Comparison of ENCODE assay signal across 26 cellular contexts in genomic region chr22:23156286-23156685, GRCh38. TPM values are rescaled to one million over a fixed set of nuclear protein-coding genes. Genes with fewer than 3 reads are reported as not detected.
A peak's percentile ranks its signal among the peaks of the same experiment; 100 is the strongest.
DNase-seq lines count a peak whose midpoint lies in the region; ATAC-seq and TF ChIP-seq lines count a peak whose summit lies in the region.
"Had no signal": no experiment of that assay in that cellular context is flagged by ENCODE, and none has a peak within 500 bp of the region (broad histone marks: within the 10 kb centered on the region; RNA-seq: fewer than 3 reads in every experiment).

No MANE protein-coding gene starts in this region.

- H3K27ac Mint-ChIP-seq in WTC11 = no peak overlapping the region
- no peak overlapping the region for H3K27ac Mint-ChIP-seq in mesothelial cell of epicardium
- H3K27ac Mint-ChIP-seq: T-cell had no signal

- H3K9me3 ChIP-seq in gastrocnemius medialis = no peaks in the 10 kb centered on the region
- H3K9me3 ChIP-seq: body of pancreas, prostate gland, SJCRH30, tibial artery had no signal

- intact Hi-C loops in gastrocnemius medialis (cut with DNase I; ENCODE audit: low total_unique reads) = no loop called here

- no peak for DNase-seq in BJ (ENCODE audit: low read depth)
- peak; percentile 50 for DNase-seq in WTC11 (ENCODE audit: low spot score)
- no peak for DNase-seq in kidney epithelial cell (ENCODE audit: low read depth)
- DNase-seq in gastrocnemius medialis = no peak
- DNase-seq in hippocampal formation (lab: John Stamatoyannopoulos, UW) = no peak
- no peak for DNase-seq in mesothelial cell of epicardium (ENCODE audit: low spot score in 2 of 2, unreplicated experiment in 2 of 2)
- DNase-seq: activated naive CD4-positive, alpha-beta T cell; activated T-cell treated with anti-CD3 and anti-CD28 coated beads, Interleukin-2, amount 50 U/mL, for 4 hours; body of pancreas; effector CD8-positive, alpha-beta T cell; foreskin fibroblast; GM23248; NCI-H1105 treated with DMSO at 0.1 percent for 48 hours; NCI-H2029 treated with DMSO at 0.1 percent for 48 hours; NCI-H446; SJCRH30; stimulated activated naive CD8-positive, alpha-beta T cell treated with anti-CD3 and anti-CD28 coated beads, Interleukin-15, amount 100 ng/mL, for 72 hours; T-cell; tibial artery had no signal

- H3K27ac ChIP-seq in KMS-11 = peak overlapping the region; percentile 78
- H3K27ac ChIP-seq in gastrocnemius medialis = no peak overlapping the region
- H3K27ac ChIP-seq: body of pancreas, GM23248, neural progenitor cell, prostate gland, SJCRH30, tibial artery had no signal

- ATAC-seq in WTC11 (peak; percentile 50), gastrocnemius medialis (no peak), HG03378 (IDR thresholded peaks at IDR 0.05; ENCODE audit: unreplicated experiment) (no peak)
- ATAC-seq: activated T-cell treated with anti-CD3 and anti-CD28 coated beads, Interleukin-2, amount 50 U/mL, for 4 hours; body of pancreas; Panc1; stimulated activated naive CD8-positive, alpha-beta T cell treated with anti-CD3 and anti-CD28 coated beads, Interleukin-15, amount 100 ng/mL, for 72 hours; T-cell had no signal

- H3K9me3 Mint-ChIP-seq in WTC11 = no peaks in the 10 kb centered on the region
- no peaks in the 10 kb centered on the region for H3K9me3 Mint-ChIP-seq in mesothelial cell of epicardium
- H3K9me3 Mint-ChIP-seq: activated T-cell treated with anti-CD3 and anti-CD28 coated beads, Interleukin-2, amount 50 U/mL, for 4 hours; neural progenitor cell; stimulated activated naive CD8-positive, alpha-beta T cell treated with anti-CD3 and anti-CD28 coated beads, Interleukin-15, amount 100 ng/mL, for 72 hours; T-cell had no signal

- H3K36me3 Mint-ChIP-seq in WTC11 (no peaks in the 10 kb centered on the region), mesothelial cell of epicardium (peaks cover 5% of the 10 kb centered on the region)
- H3K36me3 Mint-ChIP-seq: T-cell had no signal

- H4K20me1 ChIP-seq in KMS-11 (ENCODE audit: insufficient read depth) = no peaks in the 10 kb centered on the region

- no peak for TF ChIP-seq POLR2A in gastrocnemius medialis (IDR thresholded peaks at IDR 0.05)

- H3K4me1 Mint-ChIP-seq in WTC11 (peaks cover 25% of the 10 kb centered on the region), mesothelial cell of epicardium (peaks cover 2% of the 10 kb centered on the region)

- peak overlapping the region; percentile 70; the same call in 1 of the 2 replicates for H3K9ac ChIP-seq in KMS-11
- H3K9ac ChIP-seq: GM23248, neural progenitor cell had no signal

- no peak overlapping the region for H3K4me3 ChIP-seq in BJ (ENCODE audit: low read depth, low read length)
- H3K4me3 ChIP-seq in KMS-11 (IDR thresholded peaks at IDR 0.05; ENCODE audit: insufficient read depth, low read depth, low read length) = no peak overlapping the region
- H3K4me3 ChIP-seq in kidney epithelial cell (ENCODE audit: low read depth, low read length) = no peak overlapping the region
- no peak overlapping the region for H3K4me3 ChIP-seq in gastrocnemius medialis
- H3K4me3 ChIP-seq: body of pancreas, GM23248, lung, neural progenitor cell, prostate gland, SJCRH30, tibial artery had no signal

- POLR2A ChIA-PET in BJ (lab: Charles Lee) = no interaction called here
- POLR2A ChIA-PET in WTC11 (lab: Charles Lee) = interaction anchor here (1.1 kb wide), 2 partner anchors 11 to 87 kb away, joined by 3 to 4 read pairs; partner anchors contain the start of gene RAB36

- CTCF ChIA-PET in BJ (lab: Yijun Ruan, JAX) = interaction anchor here (0.6 to 1.6 kb wide), 5 partner anchors 9 to 230 kb away, joined by 3 to 8 read pairs (median 3); no protein-coding TSS in a partner anchor
- CTCF ChIA-PET in WTC11 (lab: Charles Lee) = interaction anchor here (0.6 to 5.7 kb wide), 41 partner anchors 10 to 229 kb away, joined by 3 to 72 read pairs (median 5); partner anchors contain the start of genes BCR, RAB36 and RSPH14

- H2AFZ ChIP-seq in KMS-11 (ENCODE audit: low read depth) = peak overlapping the region; percentile 70; the same call in 1 of the 2 replicates
- H2AFZ ChIP-seq: GM23248 had no signal

- H3K79me2 ChIP-seq in KMS-11 (ENCODE audit: insufficient read depth, low read depth) = no peaks in the 10 kb centered on the region; the same call in 1 of the 2 replicates

- H3K4me2 ChIP-seq in KMS-11 = peak overlapping the region; percentile 87

- H3K27me3 Mint-ChIP-seq in WTC11 (ENCODE audit: low read depth) (no peaks in the 10 kb centered on the region; the same call in 1 of the 2 replicates), mesothelial cell of epicardium (ENCODE audit: low read depth) (no peaks in the 10 kb centered on the region)
- H3K27me3 Mint-ChIP-seq: stimulated activated naive CD8-positive, alpha-beta T cell treated with anti-CD3 and anti-CD28 coated beads, Interleukin-15, amount 100 ng/mL, for 72 hours; T-cell had no signal

- TF ChIP-seq CTCF in BJ (IDR thresholded peaks at IDR 0.05; ENCODE audit: insufficient read depth, low read depth, low read length) = peak; percentile 9; the same call in 1 of the 2 replicates
- TF ChIP-seq CTCF in KMS-11 (conservative IDR thresholded peaks at IDR 0.05; ENCODE audit: low read depth, low read length) = no peak
- TF ChIP-seq CTCF in WTC11 (IDR thresholded peaks at IDR 0.05) = no peak
- TF ChIP-seq CTCF in kidney epithelial cell (IDR thresholded peaks at IDR 0.05; ENCODE audit: insufficient read depth, low read length, poor library complexity, severe bottlenecking) = peak; percentile 7
- no peak for TF ChIP-seq CTCF in gastrocnemius medialis (IDR thresholded peaks at IDR 0.05 in 4 of 5, conservative IDR thresholded peaks at IDR 0.05 in 1 of 5)
- TF ChIP-seq CTCF in mesothelial cell of epicardium (IDR thresholded peaks at IDR 0.05; ENCODE audit: unreplicated experiment) = no peak

- H3K27me3 ChIP-seq in BJ (ENCODE audit: control insufficient read depth, insufficient read depth, low read length) (no peaks in the 10 kb centered on the region), KMS-11 (ENCODE audit: insufficient read depth, low read depth) (no peaks in the 10 kb centered on the region), kidney epithelial cell (ENCODE audit: control insufficient read depth, insufficient read depth, low read length) (no peaks in the 10 kb centered on the region), gastrocnemius medialis (no peaks in the 10 kb centered on the region)
- H3K27me3 ChIP-seq: body of pancreas, neural progenitor cell, tibial artery had no signal

- no peak overlapping the region for H3K4me3 Mint-ChIP-seq in WTC11
- H3K4me3 Mint-ChIP-seq in mesothelial cell of epicardium = no peak overlapping the region
- H3K4me3 Mint-ChIP-seq: activated T-cell treated with anti-CD3 and anti-CD28 coated beads, Interleukin-2, amount 50 U/mL, for 4 hours; neural progenitor cell; stimulated activated naive CD8-positive, alpha-beta T cell treated with anti-CD3 and anti-CD28 coated beads, Interleukin-15, amount 100 ng/mL, for 72 hours; T-cell had no signal

- in situ Hi-C loops in gastrocnemius medialis (cut with MboI; ENCODE audit: low sequenced_read_pairs in 4 of 4) = no loop called here

- peaks cover 39% of the 10 kb centered on the region for H3K4me1 ChIP-seq in KMS-11 (ENCODE audit: low read depth, poor library complexity, severe bottlenecking)
- H3K4me1 ChIP-seq in gastrocnemius medialis = no peaks in the 10 kb centered on the region
- H3K4me1 ChIP-seq: body of pancreas, prostate gland, SJCRH30, tibial artery had no signal

- H3K36me3 ChIP-seq in BJ (ENCODE audit: control insufficient read depth, insufficient read depth, low read length) (no peaks in the 10 kb centered on the region; the same call in none of the 2 replicates), KMS-11 (ENCODE audit: insufficient read depth) (no peaks in the 10 kb centered on the region), kidney epithelial cell (ENCODE audit: control insufficient read depth, insufficient read depth, low read length) (no peaks in the 10 kb centered on the region), gastrocnemius medialis (no peaks in the 10 kb centered on the region)
- H3K36me3 ChIP-seq: neural progenitor cell, prostate gland, SJCRH30 had no signal

TF ChIP-seq in WTC11, 78 proteins besides CTCF, POLR2A, EP300 and RAD21 (continues in another document):
- TF ChIP-seq AR (CRISPR knock-in tag; IDR thresholded peaks at IDR 0.05) (no peak), ETV6 (CRISPR knock-in tag; IDR thresholded peaks at IDR 0.05) (no peak)

RNA-seq across cellular contexts. Expression of gene RAB36, which starts 11.0 kb away (rescaled TPM):
- polyA plus RNA-seq in BJ (2011; rRNA removed) = 5.7 and 10.1 TPM in 2 replicates
- 5.8 and 8.3 TPM in 2 replicates for polyA minus RNA-seq in BJ (2011; rRNA and poly(A)+ RNA removed)
- total RNA-seq in WTC11 (2021) = 0.89 to 1.8 TPM (median 1.1 TPM) in 3 replicates
- 5.7 and 6.4 TPM in 2 replicates for total RNA-seq in kidney epithelial cell
- under 1 TPM in 2 of 4 donors, not detected in 2; 0.35 to 0.55 TPM for total RNA-seq in gastrocnemius medialis
- 6.3 to 6.4 TPM (median 6.4 TPM) in 3 replicates for total RNA-seq in mesothelial cell of epicardium
- total RNA-seq: SJCRH30 had no signal

RNA-seq across cellular contexts. Expression of gene RSPH14, which starts 14.5 kb away (rescaled TPM):
- 0.23 and 0.32 TPM in 2 replicates for polyA plus RNA-seq in BJ (2011; rRNA removed)
- polyA minus RNA-seq in BJ (2011; rRNA and poly(A)+ RNA removed) = not detected in 2 replicates
- total RNA-seq in WTC11 (2021) (0.50 to 0.57 TPM in 2 of 3 replicates, not detected in the other), kidney epithelial cell (0.67 and 1.8 TPM in 2 replicates), gastrocnemius medialis (not detected), mesothelial cell of epicardium (1.7 to 2.5 TPM (median 2.4 TPM) in 3 replicates)
- total RNA-seq: activated CD8-positive, alpha-beta memory T cell treated with anti-CD3 and anti-CD28 coated beads for 36 hours; activated T-cell treated with anti-CD3 and anti-CD28 coated beads, Interleukin-2, amount 50 U/mL, for 4 hours; GM23248; SJCRH30 had no signal
- polyA plus RNA-seq: GM23248 had no signal

RNA-seq across cellular contexts. Expression of gene BCR, which starts 24.0 kb away (rescaled TPM):
- 15.6 and 24.0 TPM in 2 replicates for polyA plus RNA-seq in BJ (2011; rRNA removed)
- 72.5 and 78.5 TPM in 2 replicates for polyA minus RNA-seq in BJ (2011; rRNA and poly(A)+ RNA removed)
- total RNA-seq in WTC11 (2021) = 96.5 to 129 TPM (median 105 TPM) in 3 replicates
- total RNA-seq in kidney epithelial cell = 42.5 and 44.2 TPM in 2 replicates
- total RNA-seq in gastrocnemius medialis = 10 to 100 TPM; 10.3 to 13.0 (median 12.4) TPM
- 69.6 to 74.6 TPM (median 72.4 TPM) in 3 replicates for total RNA-seq in mesothelial cell of epicardium

Comparison
In these comparisons a context has a peak if more than half of its experiments do, and no peak if none do; other contexts are left out.
1. CTCF ChIP-seq: peak in BJ (single experiment) and kidney epithelial cell (single experiment); none in KMS-11 (single experiment), WTC11 (single experiment), gastrocnemius medialis (0 of 5) and mesothelial cell of epicardium (single experiment).